ENCODE assay signal across 9 cellular contexts in the genomic region with DNA sequence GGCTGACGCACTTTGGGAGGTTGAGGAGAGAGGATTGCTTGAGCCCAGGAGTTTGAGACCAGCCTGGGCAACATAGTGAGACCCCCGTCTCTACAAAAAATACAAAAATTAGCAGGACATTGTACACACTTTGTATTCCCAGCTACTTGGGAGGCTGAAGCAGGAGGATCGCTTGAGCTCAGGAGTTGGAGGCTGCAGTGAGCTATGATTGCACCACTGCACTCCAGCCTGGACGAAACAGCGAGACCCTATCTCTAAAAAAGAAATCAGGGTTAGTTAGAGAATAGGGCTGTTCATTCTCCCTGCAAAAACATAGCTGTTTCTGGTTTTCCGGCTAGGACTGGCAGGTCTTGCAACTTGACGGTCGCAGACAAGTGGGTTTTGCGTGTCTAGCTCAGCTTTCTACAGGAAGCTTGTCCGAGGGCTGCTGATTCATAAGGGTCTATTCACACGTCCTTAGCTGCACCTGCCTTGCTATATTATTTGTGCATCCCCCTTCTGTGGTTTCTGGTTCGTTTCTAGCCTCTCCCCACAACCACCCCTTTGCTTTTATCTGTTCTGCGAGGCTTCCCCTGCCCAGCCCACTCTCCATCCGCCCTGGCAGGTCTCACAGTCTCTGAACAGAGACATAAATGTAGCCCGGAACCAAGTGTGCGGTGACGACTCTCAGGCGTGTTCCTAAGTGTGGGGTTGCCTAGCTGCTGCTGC. TPM values are rescaled to one million over a fixed set of nuclear protein-coding genes. Genes with fewer than 3 reads are reported as not detected.
DNase-seq lines count a peak whose midpoint lies in the region; ATAC-seq, FAIRE-seq and TF ChIP-seq lines count a peak whose summit lies in the region.
"Had no signal": no experiment of that assay in that cellular context is flagged by ENCODE, and none has a peak within 500 bp of the region (broad histone marks: within the 10 kb centered on the region; RNA-seq: fewer than 3 reads in every experiment).

No MANE protein-coding gene starts in this region.

- no peaks in the 10 kb centered on the region for H3K9me3 Mint-ChIP-seq in activated CD4-positive, alpha-beta T cell treated with anti-CD3 and anti-CD28 coated beads, Interleukin-2, amount 10 ng/mL, durations not matched to agents 24 days and 14 days

- H3K4me3 ChIP-seq in neuronal stem cell (ENCODE audit: low read length in 2 of 2): no peak overlapping the region
- H3K4me3 ChIP-seq in A673 (ENCODE audit: low read depth, low read length, poor library complexity, severe bottlenecking): no peak overlapping the region

- H3K4me3 Mint-ChIP-seq in activated CD4-positive, alpha-beta T cell treated with anti-CD3 and anti-CD28 coated beads, Interleukin-2, amount 10 ng/mL, durations not matched to agents 24 days and 14 days: peak overlapping the region; percentile 76

- H3K9ac ChIP-seq in neuronal stem cell (ENCODE audit: low read depth, low read length, poor library complexity): no peak overlapping the region
- H3K9ac ChIP-seq: parathyroid adenoma had no signal

- H3K79me1 ChIP-seq in neuronal stem cell (ENCODE audit: low read depth, low read length): peaks cover 2% of the 10 kb centered on the region

- no peak overlapping the region for H3K4ac ChIP-seq in neuronal stem cell (ENCODE audit: low read length)

- H3K4me1 ChIP-seq in neuronal stem cell (ENCODE audit: control insufficient read depth in 2 of 2, insufficient read depth in 1 of 2, low read depth in 1 of 2, low read length in 2 of 2): no peaks in the 10 kb centered on the region
- H3K4me1 ChIP-seq in A673 (ENCODE audit: insufficient read depth, low read length, poor library complexity, severe bottlenecking): no peaks in the 10 kb centered on the region
- H3K4me1 ChIP-seq: parathyroid adenoma had no signal

- no TSS peak for BruUV-seq in A673 (replicated peaks; lab: Mats Ljungman, UMichigan)

- H2BK120ac ChIP-seq in neuronal stem cell (ENCODE audit: low read depth, low read length): no peak overlapping the region

- H3K27ac ChIP-seq in neuronal stem cell (replicated peaks; ENCODE audit: low read length) (no peak overlapping the region), A673 (ENCODE audit: low read depth, low read length, poor library complexity, severe bottlenecking) (no peak overlapping the region)
- H3K27ac ChIP-seq: parathyroid adenoma had no signal

- H4K8ac ChIP-seq in neuronal stem cell (ENCODE audit: low read depth, low read length): no peak overlapping the region

- CTCF ChIA-PET in A673 (lab: Charles Lee): no interaction called here

- H2AFZ ChIP-seq in neuronal stem cell (ENCODE audit: low read length): no peak overlapping the region
- H2AFZ ChIP-seq: parathyroid adenoma had no signal

- H2BK12ac ChIP-seq in neuronal stem cell (ENCODE audit: low read length): no peak overlapping the region

- no peak overlapping the region for H3K14ac ChIP-seq in neuronal stem cell (ENCODE audit: low read length)

- DNase-seq in DMS153 treated with DMSO at 0.1 percent for 48 hours (lab: John Stamatoyannopoulos, UW; ENCODE audit: unreplicated experiment) (peak; percentile 49), neuronal stem cell (ENCODE audit: low spot score) (no peak), iPS-NIHi11 (ENCODE audit: low spot score) (no peak), A673 (ENCODE audit: low spot score) (no peak), urothelium cell line (ENCODE audit: low spot score) (no peak)
- DNase-seq in activated CD4-positive, alpha-beta T cell treated with anti-CD3 and anti-CD28 coated beads, Interleukin-2, amount 10 ng/mL, durations not matched to agents 24 days and 14 days: peak; percentile 92

- H2BK5ac ChIP-seq in neuronal stem cell (ENCODE audit: low read length): no peak overlapping the region

- H2AK5ac ChIP-seq in neuronal stem cell (ENCODE audit: low read depth, low read length): peak overlapping the region; percentile 53

- peaks cover 19% of the 10 kb centered on the region for H3K27me3 Mint-ChIP-seq in activated CD4-positive, alpha-beta T cell treated with anti-CD3 and anti-CD28 coated beads, Interleukin-2, amount 10 ng/mL, durations not matched to agents 24 days and 14 days

- peak overlapping the region; percentile 44 for H3K18ac ChIP-seq in neuronal stem cell (ENCODE audit: low read length)

- intact Hi-C loops in activated CD4-positive, alpha-beta T cell treated with anti-CD3 and anti-CD28 coated beads, Interleukin-2, amount 10 ng/mL, durations not matched to agents 24 days and 14 days (cut with micrococcal nuclease): no loop called here
- intact Hi-C loops in A673 (cut with micrococcal nuclease; ENCODE audit: unreplicated experiment): no loop called here

- H3K23ac ChIP-seq in neuronal stem cell (ENCODE audit: low read depth, low read length, poor library complexity): no peak overlapping the region

- no peak for FAIRE-seq in urothelium cell line (lab: Jason Lieb, UNC)

- no peak overlapping the region for H3K4me2 ChIP-seq in neuronal stem cell (ENCODE audit: insufficient read depth, low read length, poor library complexity, severe bottlenecking)

- H4K91ac ChIP-seq in neuronal stem cell (ENCODE audit: low read depth, low read length, poor library complexity): no peak overlapping the region

- no peak overlapping the region for H2BK15ac ChIP-seq in neuronal stem cell (ENCODE audit: low read length)

- H3K9me3 ChIP-seq in neuronal stem cell (replicated peaks in 1 of 2; ENCODE audit: control insufficient read depth in 2 of 2, insufficient read depth in 1 of 2, low read depth in 1 of 2, low read length in 2 of 2): no peaks in the 10 kb centered on the region
- no peaks in the 10 kb centered on the region for H3K9me3 ChIP-seq in A673 (ENCODE audit: low read depth, low read length, poor library complexity, severe bottlenecking)

- H3K36me3 Mint-ChIP-seq in activated CD4-positive, alpha-beta T cell treated with anti-CD3 and anti-CD28 coated beads, Interleukin-2, amount 10 ng/mL, durations not matched to agents 24 days and 14 days (ENCODE audit: low read depth): no peaks in the 10 kb centered on the region

- POLR2A ChIA-PET in A673 (lab: Charles Lee; ENCODE audit: low non-redundant PET): no interaction called here

- peak; percentile 93 for ATAC-seq in GM21360 (IDR thresholded peaks at IDR 0.05; ENCODE audit: unreplicated experiment)
- ATAC-seq in HG03575 (IDR thresholded peaks at IDR 0.05; ENCODE audit: extremely low read depth, insufficient number of reproducible peaks, low FRiP score, unreplicated experiment): peak; percentile 86

- WGBS in neuronal stem cell (ENCODE audit: extremely low coverage in 2 of 2, insufficient read length in 2 of 2, insufficient replicate concordance in 1 of 2), 2 donors: no CpG with 5 or more reads among the region's 18 CpGs

- peaks cover 0 to 15% (median 0%) of the 10 kb centered on the region in 3 experiments for H3K27me3 ChIP-seq in neuronal stem cell (ENCODE audit: control insufficient read depth in 3 of 3, insufficient read depth in 3 of 3, low read depth in 1 of 3, low read length in 3 of 3)
- H3K27me3 ChIP-seq in A673 (replicated peaks; ENCODE audit: insufficient read depth, low read depth, low read length, poor library complexity): no peaks in the 10 kb centered on the region

- TF ChIP-seq CTCF in A673 (conservative IDR thresholded peaks at IDR 0.05; ENCODE audit: low read depth, low read length): no peak

- peaks cover 24% of the 10 kb centered on the region for H3K4me1 Mint-ChIP-seq in activated CD4-positive, alpha-beta T cell treated with anti-CD3 and anti-CD28 coated beads, Interleukin-2, amount 10 ng/mL, durations not matched to agents 24 days and 14 days

- H3K36me3 ChIP-seq in neuronal stem cell (replicated peaks in 1 of 2; ENCODE audit: control insufficient read depth in 2 of 2, insufficient read depth in 2 of 2, low read length in 2 of 2) (no peaks in the 10 kb centered on the region), A673 (ENCODE audit: insufficient read depth, low read length, poor library complexity, severe bottlenecking) (no peaks in the 10 kb centered on the region)

- peak overlapping the region; percentile 83 for H3K27ac Mint-ChIP-seq in activated CD4-positive, alpha-beta T cell treated with anti-CD3 and anti-CD28 coated beads, Interleukin-2, amount 10 ng/mL, durations not matched to agents 24 days and 14 days

RNA-seq across cellular contexts. Expression of gene AMZ1, which starts 10.7 kb away (rescaled TPM):
- total RNA-seq in activated CD4-positive, alpha-beta T cell treated with anti-CD3 and anti-CD28 coated beads, Interleukin-2, amount 10 ng/mL, durations not matched to agents 24 days and 14 days: not detected in 2 replicates
- 0.04 TPM for polyA plus RNA-seq in neuronal stem cell (2013, experiment 1 of 2)
- 0.01 TPM for polyA plus RNA-seq in neuronal stem cell (2013, experiment 2 of 2)
- total RNA-seq in A673 (2021): not detected in 2 replicates

Comparison
In these comparisons a context has a peak if more than half of its experiments do, and no peak if none do; other contexts are left out.
1. DNase-seq: peak in DMS153 treated with DMSO at 0.1 percent for 48 hours (single experiment) and activated CD4-positive, alpha-beta T cell treated with anti-CD3 and anti-CD28 coated beads, Interleukin-2, amount 10 ng/mL, durations not matched to agents 24 days and 14 days (single experiment); none in neuronal stem cell (single experiment), iPS-NIHi11 (single experiment), A673 (single experiment) and urothelium cell line (single experiment).